Comparison of ENCODE assay signal across 1 cellular context in the genomic region with DNA sequence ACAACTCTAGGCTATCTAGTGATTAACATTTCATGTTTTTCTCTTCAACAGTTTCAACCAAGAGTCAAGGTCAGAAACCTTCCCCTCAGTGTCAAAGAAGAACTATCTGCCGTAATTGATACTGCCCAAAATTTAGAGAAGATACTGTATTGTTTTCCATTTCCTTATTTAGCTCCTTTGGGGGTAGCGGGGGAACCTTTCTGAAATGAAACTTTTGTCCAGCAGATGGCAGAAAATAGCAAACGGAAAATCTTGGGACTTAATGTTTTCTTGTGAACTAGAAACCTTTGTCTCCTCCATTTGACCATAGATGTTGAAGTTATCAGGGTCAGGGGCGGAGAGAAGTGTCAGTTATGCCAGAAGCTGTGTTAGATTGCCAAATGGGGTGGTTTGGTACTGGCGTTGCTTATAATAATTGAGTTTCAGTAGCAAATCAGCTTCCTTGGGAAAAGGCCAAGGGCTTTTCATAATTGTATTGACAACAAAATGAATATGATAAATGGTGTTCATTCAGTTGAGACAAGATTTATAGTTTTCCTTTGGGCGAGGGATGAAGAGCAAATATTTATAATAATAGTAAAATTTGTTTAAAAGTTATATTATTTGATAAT.
TF ChIP-seq lines count a peak whose summit lies in the region.

No MANE protein-coding gene starts in this region.

TF ChIP-seq in H1, 55 proteins besides CTCF, POLR2A, EP300 and RAD21:
- TF ChIP-seq EGR1 (IDR thresholded peaks at IDR 0.05; ENCODE audit: borderline replicate concordance, low read depth, low read length): no peak
- TF ChIP-seq CHD2 (IDR thresholded peaks at IDR 0.05; ENCODE audit: low read length): no peak
- no peak for TF ChIP-seq RFX5 (IDR thresholded peaks at IDR 0.05; ENCODE audit: borderline replicate concordance, low read depth, low read length)
- no peak for TF ChIP-seq SIX5 (IDR thresholded peaks at IDR 0.05; ENCODE audit: low read depth, low read length)
- TF ChIP-seq KDM5A (IDR thresholded peaks at IDR 0.05; ENCODE audit: low read length): no peak
- no peak for TF ChIP-seq SIRT6 (IDR thresholded peaks at IDR 0.05; ENCODE audit: low read length)
- TF ChIP-seq CREB1 (IDR thresholded peaks at IDR 0.05): no peak
- no peak for TF ChIP-seq CBX8 (IDR thresholded peaks at IDR 0.05; ENCODE audit: borderline replicate concordance, low read depth, low read length)
- no peak for TF ChIP-seq YY1 (IDR thresholded peaks at IDR 0.05; ENCODE audit: low read depth, low read length)
- TF ChIP-seq, protein P1, sequence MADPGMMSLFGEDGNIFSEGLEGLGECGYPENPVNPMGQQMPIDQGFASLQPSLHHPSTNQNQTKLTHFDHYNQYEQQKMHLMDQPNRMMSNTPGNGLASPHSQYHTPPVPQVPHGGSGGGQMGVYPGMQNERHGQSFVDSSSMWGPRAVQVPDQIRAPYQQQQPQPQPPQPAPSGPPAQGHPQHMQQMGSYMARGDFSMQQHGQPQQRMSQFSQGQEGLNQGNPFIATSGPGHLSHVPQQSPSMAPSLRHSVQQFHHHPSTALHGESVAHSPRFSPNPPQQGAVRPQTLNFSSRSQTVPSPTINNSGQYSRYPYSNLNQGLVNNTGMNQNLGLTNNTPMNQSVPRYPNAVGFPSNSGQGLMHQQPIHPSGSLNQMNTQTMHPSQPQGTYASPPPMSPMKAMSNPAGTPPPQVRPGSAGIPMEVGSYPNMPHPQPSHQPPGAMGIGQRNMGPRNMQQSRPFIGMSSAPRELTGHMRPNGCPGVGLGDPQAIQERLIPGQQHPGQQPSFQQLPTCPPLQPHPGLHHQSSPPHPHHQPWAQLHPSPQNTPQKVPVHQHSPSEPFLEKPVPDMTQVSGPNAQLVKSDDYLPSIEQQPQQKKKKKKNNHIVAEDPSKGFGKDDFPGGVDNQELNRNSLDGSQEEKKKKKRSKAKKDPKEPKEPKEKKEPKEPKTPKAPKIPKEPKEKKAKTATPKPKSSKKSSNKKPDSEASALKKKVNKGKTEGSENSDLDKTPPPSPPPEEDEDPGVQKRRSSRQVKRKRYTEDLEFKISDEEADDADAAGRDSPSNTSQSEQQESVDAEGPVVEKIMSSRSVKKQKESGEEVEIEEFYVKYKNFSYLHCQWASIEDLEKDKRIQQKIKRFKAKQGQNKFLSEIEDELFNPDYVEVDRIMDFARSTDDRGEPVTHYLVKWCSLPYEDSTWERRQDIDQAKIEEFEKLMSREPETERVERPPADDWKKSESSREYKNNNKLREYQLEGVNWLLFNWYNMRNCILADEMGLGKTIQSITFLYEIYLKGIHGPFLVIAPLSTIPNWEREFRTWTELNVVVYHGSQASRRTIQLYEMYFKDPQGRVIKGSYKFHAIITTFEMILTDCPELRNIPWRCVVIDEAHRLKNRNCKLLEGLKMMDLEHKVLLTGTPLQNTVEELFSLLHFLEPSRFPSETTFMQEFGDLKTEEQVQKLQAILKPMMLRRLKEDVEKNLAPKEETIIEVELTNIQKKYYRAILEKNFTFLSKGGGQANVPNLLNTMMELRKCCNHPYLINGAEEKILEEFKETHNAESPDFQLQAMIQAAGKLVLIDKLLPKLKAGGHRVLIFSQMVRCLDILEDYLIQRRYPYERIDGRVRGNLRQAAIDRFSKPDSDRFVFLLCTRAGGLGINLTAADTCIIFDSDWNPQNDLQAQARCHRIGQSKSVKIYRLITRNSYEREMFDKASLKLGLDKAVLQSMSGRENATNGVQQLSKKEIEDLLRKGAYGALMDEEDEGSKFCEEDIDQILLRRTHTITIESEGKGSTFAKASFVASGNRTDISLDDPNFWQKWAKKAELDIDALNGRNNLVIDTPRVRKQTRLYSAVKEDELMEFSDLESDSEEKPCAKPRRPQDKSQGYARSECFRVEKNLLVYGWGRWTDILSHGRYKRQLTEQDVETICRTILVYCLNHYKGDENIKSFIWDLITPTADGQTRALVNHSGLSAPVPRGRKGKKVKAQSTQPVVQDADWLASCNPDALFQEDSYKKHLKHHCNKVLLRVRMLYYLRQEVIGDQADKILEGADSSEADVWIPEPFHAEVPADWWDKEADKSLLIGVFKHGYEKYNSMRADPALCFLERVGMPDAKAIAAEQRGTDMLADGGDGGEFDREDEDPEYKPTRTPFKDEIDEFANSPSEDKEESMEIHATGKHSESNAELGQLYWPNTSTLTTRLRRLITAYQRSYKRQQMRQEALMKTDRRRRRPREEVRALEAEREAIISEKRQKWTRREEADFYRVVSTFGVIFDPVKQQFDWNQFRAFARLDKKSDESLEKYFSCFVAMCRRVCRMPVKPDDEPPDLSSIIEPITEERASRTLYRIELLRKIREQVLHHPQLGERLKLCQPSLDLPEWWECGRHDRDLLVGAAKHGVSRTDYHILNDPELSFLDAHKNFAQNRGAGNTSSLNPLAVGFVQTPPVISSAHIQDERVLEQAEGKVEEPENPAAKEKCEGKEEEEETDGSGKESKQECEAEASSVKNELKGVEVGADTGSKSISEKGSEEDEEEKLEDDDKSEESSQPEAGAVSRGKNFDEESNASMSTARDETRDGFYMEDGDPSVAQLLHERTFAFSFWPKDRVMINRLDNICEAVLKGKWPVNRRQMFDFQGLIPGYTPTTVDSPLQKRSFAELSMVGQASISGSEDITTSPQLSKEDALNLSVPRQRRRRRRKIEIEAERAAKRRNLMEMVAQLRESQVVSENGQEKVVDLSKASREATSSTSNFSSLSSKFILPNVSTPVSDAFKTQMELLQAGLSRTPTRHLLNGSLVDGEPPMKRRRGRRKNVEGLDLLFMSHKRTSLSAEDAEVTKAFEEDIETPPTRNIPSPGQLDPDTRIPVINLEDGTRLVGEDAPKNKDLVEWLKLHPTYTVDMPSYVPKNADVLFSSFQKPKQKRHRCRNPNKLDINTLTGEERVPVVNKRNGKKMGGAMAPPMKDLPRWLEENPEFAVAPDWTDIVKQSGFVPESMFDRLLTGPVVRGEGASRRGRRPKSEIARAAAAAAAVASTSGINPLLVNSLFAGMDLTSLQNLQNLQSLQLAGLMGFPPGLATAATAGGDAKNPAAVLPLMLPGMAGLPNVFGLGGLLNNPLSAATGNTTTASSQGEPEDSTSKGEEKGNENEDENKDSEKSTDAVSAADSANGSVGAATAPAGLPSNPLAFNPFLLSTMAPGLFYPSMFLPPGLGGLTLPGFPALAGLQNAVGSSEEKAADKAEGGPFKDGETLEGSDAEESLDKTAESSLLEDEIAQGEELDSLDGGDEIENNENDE (IDR thresholded peaks at IDR 0.05; ENCODE audit: insufficient replicate concordance, low read length): no peak
- TF ChIP-seq MAX (IDR thresholded peaks at IDR 0.05): no peak
- TF ChIP-seq HDAC2 (IDR thresholded peaks at IDR 0.05; ENCODE audit: borderline replicate concordance in 1 of 2, low read depth in 2 of 2, low read length in 2 of 2): no peak
- TF ChIP-seq EZH2 (IDR thresholded peaks at IDR 0.05; ENCODE audit: low read depth, low read length, severe bottlenecking): no peak
- TF ChIP-seq GABPA (IDR thresholded peaks at IDR 0.05; ENCODE audit: borderline replicate concordance, insufficient read depth, low read length): no peak
- TF ChIP-seq TBP (IDR thresholded peaks at IDR 0.05; ENCODE audit: low read depth, low read length): no peak
- no peak for TF ChIP-seq PHF8 (conservative IDR thresholded peaks at IDR 0.05; ENCODE audit: low read depth, low read length)
- no peak for TF ChIP-seq TAF1 (IDR thresholded peaks at IDR 0.05; ENCODE audit: low read depth, low read length)
- no peak for TF ChIP-seq ATF3 (IDR thresholded peaks at IDR 0.05; ENCODE audit: insufficient read depth, low read depth, low read length)
